In genomic region chr22:35587447-35587870, GRCh38 we compare ENCODE assay signal across 17 cellular contexts. TPM values are rescaled to one million over a fixed set of nuclear protein-coding genes. Genes with fewer than 3 reads are reported as not detected.
DNase-seq lines count a peak whose midpoint lies in the region; ATAC-seq, FAIRE-seq and TF ChIP-seq lines count a peak whose summit lies in the region.
"Had no signal": no experiment of that assay in that cellular context is flagged by ENCODE, and none has a peak within 500 bp of the region (broad histone marks: within the 10 kb centered on the region; RNA-seq: fewer than 3 reads in every experiment).

No MANE protein-coding gene starts in this region.

- BruUV-seq in PC-9 (replicated peaks; lab: Mats Ljungman, UMichigan), result no TSS peak

- H3K4me2 ChIP-seq in PC-9 (peak overlapping the region; percentile 86), hepatocyte (no peak overlapping the region)

- intact Hi-C loops in PC-9 (cut with micrococcal nuclease; ENCODE audit: unreplicated experiment), result loop anchor here (1.0 kb wide), 1 partner anchor 235 kb away; no protein-coding TSS in a partner anchor
- intact Hi-C loops in right cardiac atrium (cut with DNase I), result loop anchor here in 2 of 4 donors (10.0 kb wide), 1 partner anchor 233 kb away; no protein-coding TSS in a partner anchor
- intact Hi-C loops in sigmoid colon (cut with DNase I), result loop anchor here (2.0 kb wide), 1 partner anchor 35 kb away; no protein-coding TSS in a partner anchor

- ATAC-seq in right cardiac atrium, result peak; percentile 72 to 82
- ATAC-seq in HG03108 (IDR thresholded peaks at IDR 0.05; ENCODE audit: unreplicated experiment), result no peak

- DNase-seq in ELF-1 (ENCODE audit: low read depth, low spot score), result peak; percentile 38
- peak; percentile 88 to 96 for DNase-seq in PC-9
- peak; percentile 83 to 94 (median 94) for DNase-seq in right cardiac atrium
- DNase-seq in sigmoid colon, result peak; percentile 86
- no peak for DNase-seq in hepatocyte (ENCODE audit: low spot score)
- DNase-seq in GM19239 (ENCODE audit: insufficient read length, low spot score), result no peak
- DNase-seq in NOMO-1 (lab: John Stamatoyannopoulos, UW; ENCODE audit: unreplicated experiment in 2 of 2), result no peak
- DNase-seq: activated CD4-positive, alpha-beta T cell treated with anti-CD3 and anti-CD28 coated beads for 48 hours; KBM-7; mesenchymal stem cell; NCI-H1930; stimulated activated CD4-positive, alpha-beta T cell treated with anti-CD3 and anti-CD28 coated beads, Interleukin-4, amount 100 ng/mL, for 4 hours; stimulated activated naive CD4-positive, alpha-beta T cell had no signal

- H4K20me1 ChIP-seq in PC-9 (ENCODE audit: insufficient read depth) (peaks cover 5% of the 10 kb centered on the region), hepatocyte (ENCODE audit: insufficient read depth, poor library complexity, severe bottlenecking) (no peaks in the 10 kb centered on the region)

- H3K27me3 ChIP-seq in PC-9 (ENCODE audit: insufficient read depth, low read depth), result no peaks in the 10 kb centered on the region
- no peaks in the 10 kb centered on the region for H3K27me3 ChIP-seq in right cardiac atrium (ENCODE audit: control insufficient read depth, insufficient read depth)
- no peaks in the 10 kb centered on the region for H3K27me3 ChIP-seq in sigmoid colon
- H3K27me3 ChIP-seq in hepatocyte, result no peaks in the 10 kb centered on the region

- H3K36me3 ChIP-seq in PC-9 (ENCODE audit: low read depth), result 0 out of 2 replicates have a peak, but pooled peaks cover 3% of the 10 kb centered on the region
- H3K36me3 ChIP-seq in sigmoid colon, result no peaks in the 10 kb centered on the region
- H3K36me3 ChIP-seq in hepatocyte (replicated peaks; ENCODE audit: insufficient read depth, low read depth), result no peaks in the 10 kb centered on the region

- no peaks in the 10 kb centered on the region for H3K9me3 ChIP-seq in PC-9 (ENCODE audit: insufficient read depth, low read depth)
- H3K9me3 ChIP-seq in right cardiac atrium (ENCODE audit: control insufficient read depth, low read length), result no peaks in the 10 kb centered on the region
- no peaks in the 10 kb centered on the region for H3K9me3 ChIP-seq in sigmoid colon
- no peaks in the 10 kb centered on the region for H3K9me3 ChIP-seq in hepatocyte (ENCODE audit: low read depth)

- peaks cover 75% of the 10 kb centered on the region for H3F3A ChIP-seq in PC-9 (ENCODE audit: insufficient read depth, low read depth)

- POLR2A ChIA-PET in PC-9 (lab: Charles Lee; ENCODE audit: unreplicated experiment), result interaction anchor here (0.5 to 1.1 kb wide), 4 partner anchors 35 to 874 kb away, joined by 3 to 5 read pairs (median 4); partner anchors contain the start of gene APOL6

- 35% methylated on average over 6 of the region's 6 CpGs for whole genome bisulfite sequencing in right cardiac atrium
- WGBS in sigmoid colon, 2 donors, result 45 to 69% methylated on average over 6 of the region's 6 CpGs
- whole genome bisulfite sequencing in hepatocyte (ENCODE audit: low lambda C conversion rate, missing lambda C conversion rate), result 73% methylated on average over 6 of the region's 6 CpGs

- TF ChIP-seq EP300 in sigmoid colon (IDR thresholded peaks at IDR 0.05), result peak in 2 of 4 donors; percentile 72 to 83

- CTCF ChIA-PET in PC-9 (lab: Charles Lee), result interaction anchor here (0.6 to 1.3 kb wide), 3 partner anchors 35 to 465 kb away, joined by 3 to 7 read pairs (median 3); no protein-coding TSS in a partner anchor

- no peak for FAIRE-seq in GM19239 (lab: Jason Lieb, UNC)

- peaks cover 92% of the 10 kb centered on the region for H3K4me1 ChIP-seq in PC-9 (replicated peaks; ENCODE audit: insufficient read depth)
- peaks cover 7% of the 10 kb centered on the region for H3K4me1 ChIP-seq in right cardiac atrium (ENCODE audit: control insufficient read depth, insufficient read depth, low read length)
- peaks cover 0 to 62% (median 40%) of the 10 kb centered on the region in 4 donors for H3K4me1 ChIP-seq in sigmoid colon
- H3K4me1 ChIP-seq in hepatocyte (ENCODE audit: insufficient read depth), result no peaks in the 10 kb centered on the region

- no peak for TF ChIP-seq CTCF in PC-9 (conservative IDR thresholded peaks at IDR 0.05)
- no peak for TF ChIP-seq CTCF in sigmoid colon (IDR thresholded peaks at IDR 0.05)
- TF ChIP-seq CTCF in hepatocyte (IDR thresholded peaks at IDR 0.05; ENCODE audit: poor library complexity), result no peak

- H3K27ac ChIP-seq in PC-9 (peak overlapping the region; percentile 98), right cardiac atrium (ENCODE audit: low read length) (peak overlapping the region; percentile 85), sigmoid colon (peak overlapping the region; percentile 46 to 74 (median 60)), hepatocyte (no peak overlapping the region)

- H3K4me3 ChIP-seq in PC-9, result peak overlapping the region; percentile 62
- H3K4me3 ChIP-seq in right cardiac atrium (ENCODE audit: low read length), result no peak overlapping the region
- H3K4me3 ChIP-seq in sigmoid colon, result no peak overlapping the region
- H3K4me3 ChIP-seq in hepatocyte, result no peak overlapping the region

- H2AFZ ChIP-seq in PC-9 (no peak overlapping the region), hepatocyte (no peak overlapping the region)

- TF ChIP-seq POLR2A in sigmoid colon (IDR thresholded peaks at IDR 0.05), result no peak

- peaks cover 59% of the 10 kb centered on the region for H3K79me2 ChIP-seq in PC-9 (ENCODE audit: low read depth)
- H3K79me2 ChIP-seq in hepatocyte, result no peaks in the 10 kb centered on the region

- H3K9me2 ChIP-seq in PC-9 (ENCODE audit: insufficient read depth), result no peaks in the 10 kb centered on the region
- no peaks in the 10 kb centered on the region for H3K9me2 ChIP-seq in hepatocyte (replicated peaks; ENCODE audit: insufficient read depth)

RNA-seq across cellular contexts. Expression of gene MB, which starts 29.7 kb away (rescaled TPM):
- total RNA-seq in PC-9 (2021) (5.0 and 5.8 TPM in 2 replicates), right cardiac atrium (over 10,000 TPM in 3 of 4 donors, 1,000 to 10,000 TPM in 1; 7,621 to 11,301 (median 10,496) TPM), sigmoid colon (10 to 100 TPM in 1 of 4 donors, 1 to 10 TPM in 1, under 1 TPM in 1, not detected in 1; 0.68 to 12.8 (median 1.9) TPM), hepatocyte (not detected in 2 replicates)
- polyA plus RNA-seq in right cardiac atrium (14,884 TPM), sigmoid colon (10 to 100 TPM in 2 of 3 donors, 1 to 10 TPM in 1; 7.9 to 84.7 (median 59.4) TPM), hepatocyte (0.64 and 0.75 TPM in 2 replicates)
- total RNA-seq: OCI-LY7 had no signal

RNA-seq across cellular contexts. Expression of gene RASD2, which starts 46.8 kb away (rescaled TPM):
- total RNA-seq in PC-9 (2021) (0.70 and 0.95 TPM in 2 replicates), right cardiac atrium (1 to 10 TPM in 3 of 4 donors, under 1 TPM in 1; 0.78 to 3.2 (median 1.9) TPM), sigmoid colon (10 to 100 TPM in 3 of 4 donors, 1 to 10 TPM in 1; 6.6 to 22.8 (median 13.7) TPM), hepatocyte (0.88 and 1.3 TPM in 2 replicates)
- polyA plus RNA-seq in right cardiac atrium (2.1 TPM), sigmoid colon (10 to 100 TPM in 2 of 3 donors, 1 to 10 TPM in 1; 8.4 to 20.6 (median 12.0) TPM), hepatocyte (12.7 and 13.5 TPM in 2 replicates)
- total RNA-seq: activated T-helper 2 cell treated with anti-CD3 and anti-CD28 coated beads, Interferon-gamma antibody, Interleukin-2, Interleukin-4, amounts not matched to agents 10 μg/mL and 5 μg/mL and 100 μg/mL, durations not matched to agents 14 hours and 24 hours and 36 hours; T-helper 1 cell treated with Interleukin-12 subunit alpha and Interleukin-12 subunit beta and Interleukin-4 antibody, amounts not matched to agents 30 ng/mL and 1 ng/mL, for 36 hours had no signal

Comparison
In these comparisons a context has a peak if more than half of its experiments do, and no peak if none do; other contexts are left out.
1. DNase-seq: peak in ELF-1 (single experiment), PC-9 (2 of 2), right cardiac atrium (3 of 3) and sigmoid colon (single experiment); none in hepatocyte (single experiment), GM19239 (single experiment) and NOMO-1 (0 of 2).
2. RNA of gene MB, which starts 29.7 kb away (total RNA-seq): 7,621 to 11,301 TPM in right cardiac atrium; 5.0 to 5.8 TPM in PC-9, 0.68 to 12.8 TPM in sigmoid colon and not detected in hepatocyte; every median in the first group is over 100 times any median in the second.